ENCODE assay signal across 13 cellular contexts in genomic region chr1:234953655-234954420, GRCh38.
DNase-seq lines count a peak whose midpoint lies in the region; ATAC-seq and TF ChIP-seq lines count a peak whose summit lies in the region.
"Had no signal": no experiment of that assay in that cellular context is flagged by ENCODE, and none has a peak within 500 bp of the region (broad histone marks: within the 10 kb centered on the region; RNA-seq: fewer than 3 reads in every experiment).

No MANE protein-coding gene starts in this region.

- peaks cover 0 to 7% (median 0%) of the 10 kb centered on the region in 7 donors for H3K9me3 Mint-ChIP-seq in CD4-positive, CD25-positive, alpha-beta regulatory T cell
- H3K9me3 Mint-ChIP-seq in nephron: peaks cover 7% of the 10 kb centered on the region

- H3K36me3 ChIP-seq in CD4-positive, CD25-positive, alpha-beta regulatory T cell (ENCODE audit: control insufficient read depth, insufficient read depth, low read length): no peaks in the 10 kb centered on the region

- H3K4me3 Mint-ChIP-seq in CD4-positive, CD25-positive, alpha-beta regulatory T cell: no peak overlapping the region
- peak overlapping the region in 1 of 3 experiments; percentile 32 for H3K4me3 Mint-ChIP-seq in nephron

- H3K27me3 ChIP-seq in CD4-positive, CD25-positive, alpha-beta regulatory T cell (ENCODE audit: control insufficient read depth, insufficient read depth, low read length): no peaks in the 10 kb centered on the region

- no peak for DNase-seq in CD4-positive, CD25-positive, alpha-beta regulatory T cell
- DNase-seq in COLO668 (lab: John Stamatoyannopoulos, UW; ENCODE audit: unreplicated experiment): no peak
- DNase-seq: activated naive CD4-positive, alpha-beta T cell treated with Interleukin-2 at 50 U/mL for 16 hours; cerebellar nuclear complex; NCI-H446 treated with DMSO at 0.1 percent for 48 hours; SHP77 treated with DMSO at 0.1 percent for 48 hours had no signal

- H3K4me3 ChIP-seq in CD4-positive, CD25-positive, alpha-beta regulatory T cell (ENCODE audit: low read depth, low read length): no peak overlapping the region

- no peak for ATAC-seq in CD4-positive, CD25-positive, alpha-beta regulatory T cell (ENCODE audit: low read depth in 2 of 2)
- ATAC-seq in HG02852 (IDR thresholded peaks at IDR 0.05; ENCODE audit: unreplicated experiment) (peak; percentile 41), HG03045 (IDR thresholded peaks at IDR 0.05; ENCODE audit: unreplicated experiment) (no peak), HG03432 (IDR thresholded peaks at IDR 0.05; ENCODE audit: unreplicated experiment) (no peak), GM18519 (IDR thresholded peaks at IDR 0.05; ENCODE audit: low FRiP score, unreplicated experiment) (no peak)

- TF ChIP-seq CTCF in nephron (IDR thresholded peaks at IDR 0.05; ENCODE audit: unreplicated experiment in 3 of 3): no peak

- H3K36me3 Mint-ChIP-seq in CD4-positive, CD25-positive, alpha-beta regulatory T cell: no peaks in the 10 kb centered on the region
- peaks cover 7% of the 10 kb centered on the region for H3K36me3 Mint-ChIP-seq in nephron (ENCODE audit: low read depth)

- no peak overlapping the region for H3K27ac ChIP-seq in CD4-positive, CD25-positive, alpha-beta regulatory T cell (ENCODE audit: insufficient read depth, low read length, poor library complexity, severe bottlenecking)
- H3K27ac ChIP-seq in cingulate gyrus (ENCODE audit: low read depth, low read length): peak overlapping the region; percentile 3
- H3K27ac ChIP-seq: C4-2B had no signal

- peak overlapping the region in 2 of 3 donors; percentile 41 to 94 for H3K27ac Mint-ChIP-seq in CD4-positive, CD25-positive, alpha-beta regulatory T cell
- H3K27ac Mint-ChIP-seq in nephron: peak overlapping the region; percentile 96 to 99 (median 97)

- no peaks in the 10 kb centered on the region for H3K9me3 ChIP-seq in CD4-positive, CD25-positive, alpha-beta regulatory T cell (ENCODE audit: control insufficient read depth in 2 of 2, low read length in 2 of 2)

- peaks cover 16% of the 10 kb centered on the region for H3K4me1 ChIP-seq in CD4-positive, CD25-positive, alpha-beta regulatory T cell (ENCODE audit: control insufficient read depth, insufficient read depth, low read length, poor library complexity, severe bottlenecking)

- peaks cover 12 to 33% (median 19%) of the 10 kb centered on the region in 4 donors for H3K4me1 Mint-ChIP-seq in CD4-positive, CD25-positive, alpha-beta regulatory T cell
- peaks cover 50% of the 10 kb centered on the region for H3K4me1 Mint-ChIP-seq in nephron

- H3K27me3 Mint-ChIP-seq in CD4-positive, CD25-positive, alpha-beta regulatory T cell: no peaks in the 10 kb centered on the region
- no peaks in the 10 kb centered on the region for H3K27me3 Mint-ChIP-seq in nephron (ENCODE audit: low read depth)
